Comparison of ENCODE assay signal across 16 cellular contexts in the genomic region with DNA sequence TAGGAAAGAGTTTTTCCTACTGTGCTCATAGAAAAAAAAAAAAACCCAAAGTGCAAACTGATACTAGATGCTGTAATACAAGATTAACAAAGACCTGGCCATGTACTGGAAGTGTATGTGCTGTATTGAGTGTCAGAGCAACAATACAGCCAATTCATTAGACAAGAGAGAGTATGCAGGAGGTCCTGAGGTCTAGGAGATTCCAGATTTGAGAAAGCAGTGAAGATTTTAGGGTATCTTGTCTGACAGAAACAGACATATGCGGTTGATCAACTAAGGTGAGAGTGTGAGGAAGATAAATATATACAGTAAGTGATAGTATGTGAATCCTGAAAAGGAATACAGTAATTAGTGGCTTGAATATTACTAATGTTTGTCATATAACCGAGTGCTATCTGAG. TPM values are rescaled to one million over a fixed set of nuclear protein-coding genes. Genes with fewer than 3 reads are reported as not detected.
DNase-seq lines count a peak whose midpoint lies in the region; ATAC-seq, FAIRE-seq and TF ChIP-seq lines count a peak whose summit lies in the region.
"Had no signal": no experiment of that assay in that cellular context is flagged by ENCODE, and none has a peak within 500 bp of the region (broad histone marks: within the 10 kb centered on the region; RNA-seq: fewer than 3 reads in every experiment).

No MANE protein-coding gene starts in this region.

- intact Hi-C loops in CD4-positive, alpha-beta T cell (cut with DNase I, micrococcal nuclease) = loop anchor here (5.0 kb wide), 5 partner anchors 40 to 190 kb away; no protein-coding TSS in a partner anchor
- intact Hi-C loops in lower lobe of right lung (cut with DNase I) (no loop called here), testis (cut with DNase I; ENCODE audit: low total_unique reads) (no loop called here)

- H3K36me3 Mint-ChIP-seq in CD4-positive, alpha-beta T cell (ENCODE audit: low read depth) = peaks cover 30% of the 10 kb centered on the region
- H3K36me3 Mint-ChIP-seq in T-cell (peaks cover 1% of the 10 kb centered on the region), GM23338 (ENCODE audit: low read depth) (no peaks in the 10 kb centered on the region)

- no peaks in the 10 kb centered on the region for H3K9me3 ChIP-seq in CD4-positive, alpha-beta T cell (ENCODE audit: control insufficient read depth, low read length)
- H3K9me3 ChIP-seq in lower lobe of right lung (no peaks in the 10 kb centered on the region), testis (no peaks in the 10 kb centered on the region)
- H3K9me3 ChIP-seq: ovary had no signal

- no peaks in the 10 kb centered on the region for H3K9me3 Mint-ChIP-seq in CD4-positive, alpha-beta T cell
- H3K9me3 Mint-ChIP-seq in T-cell (no peaks in the 10 kb centered on the region), GM23338 (no peaks in the 10 kb centered on the region)

- H3K4me3 ChIP-seq in lower lobe of right lung = peak overlapping the region; percentile 19
- no peak overlapping the region for H3K4me3 ChIP-seq in GM23338
- H3K4me3 ChIP-seq in testis = no peak overlapping the region
- H3K4me3 ChIP-seq: BLaER1 treated with 17β-estradiol and CSF1 and Interleukin-3, amounts not matched to agents 10 nM and 100 nM; ovary had no signal

- no peaks in the 10 kb centered on the region for H3K27me3 ChIP-seq in CD4-positive, alpha-beta T cell (ENCODE audit: control insufficient read depth, insufficient read depth, low read length)
- H3K27me3 ChIP-seq in lower lobe of right lung (ENCODE audit: low read depth) (no peaks in the 10 kb centered on the region), GM23338 (ENCODE audit: insufficient read depth) (no peaks in the 10 kb centered on the region), testis (no peaks in the 10 kb centered on the region)
- H3K27me3 ChIP-seq: ovary had no signal

- peaks cover 51% of the 10 kb centered on the region for H3K4me1 Mint-ChIP-seq in CD4-positive, alpha-beta T cell (ENCODE audit: low read depth)
- peaks cover 18 to 45% (median 30%) of the 10 kb centered on the region in 3 donors for H3K4me1 Mint-ChIP-seq in T-cell
- peaks cover 1% of the 10 kb centered on the region; the same call in 1 of the 3 replicates for H3K4me1 Mint-ChIP-seq in GM23338

- peak; percentile 77 for FAIRE-seq in GM18507 (lab: Jason Lieb, UNC)
- FAIRE-seq: TTC549 had no signal

- H4K20me1 ChIP-seq in GM23338 (replicated peaks; ENCODE audit: insufficient read depth) = no peaks in the 10 kb centered on the region
- H4K20me1 ChIP-seq: BLaER1 treated with 17β-estradiol and CSF1 and Interleukin-3, amounts not matched to agents 10 nM and 100 nM had no signal

- no peak overlapping the region for H3K4me2 ChIP-seq in GM23338
- H3K4me2 ChIP-seq: BLaER1 treated with 17β-estradiol and CSF1 and Interleukin-3, amounts not matched to agents 10 nM and 100 nM had no signal

- TF ChIP-seq POLR2A in testis (IDR thresholded peaks at IDR 0.05) = no peak

- POLR2A ChIA-PET in CD4-positive, alpha-beta T cell (lab: Charles Lee) = interaction anchor here (1.4 to 2.5 kb wide), 7 partner anchors 12 to 111 kb away, joined by 3 to 14 read pairs (median 5); no protein-coding TSS in a partner anchor
- POLR2A ChIA-PET in T-cell (lab: Charles Lee) = no interaction called here

- H3K36me3 ChIP-seq in lower lobe of right lung (no peaks in the 10 kb centered on the region), GM23338 (ENCODE audit: insufficient read depth) (no peaks in the 10 kb centered on the region), testis (ENCODE audit: low read depth, missing control alignments) (no peaks in the 10 kb centered on the region)
- H3K36me3 ChIP-seq: BLaER1 treated with 17β-estradiol and CSF1 and Interleukin-3, amounts not matched to agents 10 nM and 100 nM; ovary had no signal

- no peak for TF ChIP-seq CTCF in CD4-positive, alpha-beta T cell (IDR thresholded peaks at IDR 0.05)
- TF ChIP-seq CTCF in lower lobe of right lung (IDR thresholded peaks at IDR 0.05) (no peak), GM23338 (conservative IDR thresholded peaks at IDR 0.05; ENCODE audit: low read depth in 2 of 2) (no peak), testis (IDR thresholded peaks at IDR 0.05) (no peak)

- peak overlapping the region; percentile 95 for H3K27ac Mint-ChIP-seq in CD4-positive, alpha-beta T cell
- H3K27ac Mint-ChIP-seq in T-cell = peak overlapping the region; percentile 96 to 99
- H3K27ac Mint-ChIP-seq in GM23338 = no peak overlapping the region

- H3K27ac ChIP-seq in CD4-positive, alpha-beta T cell (ENCODE audit: low read depth, low read length) = peak overlapping the region; percentile 73
- H3K27ac ChIP-seq in lower lobe of right lung (no peak overlapping the region), GM23338 (ENCODE audit: low read depth) (no peak overlapping the region), testis (no peak overlapping the region)
- H3K27ac ChIP-seq: BLaER1 treated with 17β-estradiol and CSF1 and Interleukin-3, amounts not matched to agents 10 nM and 100 nM; ovary had no signal

- H3K4me1 ChIP-seq in lower lobe of right lung (no peaks in the 10 kb centered on the region), GM23338 (ENCODE audit: insufficient read depth) (no peaks in the 10 kb centered on the region), testis (no peaks in the 10 kb centered on the region)

- no peaks in the 10 kb centered on the region for H3K27me3 Mint-ChIP-seq in CD4-positive, alpha-beta T cell
- H3K27me3 Mint-ChIP-seq in T-cell (no peaks in the 10 kb centered on the region), GM23338 (ENCODE audit: insufficient read depth, low read depth, poor library complexity) (no peaks in the 10 kb centered on the region)

- WGBS in testis, 2 donors = 58 to 77% methylated on average over 2 of the region's 2 CpGs

- no peak overlapping the region for H2AFZ ChIP-seq in GM23338

- H3K9me2 ChIP-seq in GM23338 (ENCODE audit: insufficient read depth) = no peaks in the 10 kb centered on the region

- CTCF ChIA-PET in CD4-positive, alpha-beta T cell (lab: Charles Lee) = interaction anchor here (1.1 to 1.4 kb wide), 2 partner anchors 41 to 123 kb away, joined by 3 read pairs; no protein-coding TSS in a partner anchor
- CTCF ChIA-PET in T-cell (lab: Charles Lee) = no interaction called here

- peak overlapping the region; percentile 95 for H3K4me3 Mint-ChIP-seq in CD4-positive, alpha-beta T cell
- H3K4me3 Mint-ChIP-seq in T-cell = peak overlapping the region; percentile 90 to 97 (median 96)
- H3K4me3 Mint-ChIP-seq in GM23338 = no peak overlapping the region

- no peaks in the 10 kb centered on the region for H3F3A ChIP-seq in GM23338 (replicated peaks; ENCODE audit: low read depth)

- ATAC-seq in CD4-positive, alpha-beta T cell (ENCODE audit: poor library complexity) = no peak
- ATAC-seq in T-cell (replicated peaks in 1 of 4) (no peak), lower lobe of right lung (no peak), GM23338 (no peak)
- ATAC-seq: esophagus mucosa had no signal

- no peak for DNase-seq in CD4-positive, alpha-beta T cell
- DNase-seq in GM18507 (ENCODE audit: extremely low spot score, insufficient read length, low read depth) = no peak
- DNase-seq in T-cell = no peak
- DNase-seq in lower lobe of right lung = no peak
- DNase-seq in superior temporal gyrus (ENCODE audit: extremely low spot score) = no peak
- no peak for DNase-seq in GM23338 (ENCODE audit: low spot score)
- DNase-seq in testis = no peak
- DNase-seq in AML-193 (lab: John Stamatoyannopoulos, UW) = no peak
- DNase-seq: cortex of kidney, islet precursor cell, MV-4-11, ovary had no signal

- no peaks in the 10 kb centered on the region for H3K79me2 ChIP-seq in GM23338 (replicated peaks; ENCODE audit: insufficient read depth)

TF ChIP-seq in GM23338, 12 proteins besides CTCF, POLR2A, EP300 and RAD21 (continues in another document):
- TF ChIP-seq POLR2AphosphoS5 (IDR thresholded peaks at IDR 0.05; ENCODE audit: low read depth) (no peak), STAT1 (IDR thresholded peaks at IDR 0.05; ENCODE audit: unreplicated experiment) (no peak), EZH2 (IDR thresholded peaks at IDR 0.05; ENCODE audit: low read depth, unreplicated experiment) (no peak), ZNF114 (CRISPR knock-in tag; IDR thresholded peaks at IDR 0.05) (no peak), JUNB (IDR thresholded peaks at IDR 0.05; ENCODE audit: unreplicated experiment) (no peak), EZH2phosphoT487 (IDR thresholded peaks at IDR 0.05; ENCODE audit: unreplicated experiment) (no peak), NANOG (IDR thresholded peaks at IDR 0.05; ENCODE audit: borderline replicate concordance) (no peak)
- TF ChIP-seq, protein P1, sequence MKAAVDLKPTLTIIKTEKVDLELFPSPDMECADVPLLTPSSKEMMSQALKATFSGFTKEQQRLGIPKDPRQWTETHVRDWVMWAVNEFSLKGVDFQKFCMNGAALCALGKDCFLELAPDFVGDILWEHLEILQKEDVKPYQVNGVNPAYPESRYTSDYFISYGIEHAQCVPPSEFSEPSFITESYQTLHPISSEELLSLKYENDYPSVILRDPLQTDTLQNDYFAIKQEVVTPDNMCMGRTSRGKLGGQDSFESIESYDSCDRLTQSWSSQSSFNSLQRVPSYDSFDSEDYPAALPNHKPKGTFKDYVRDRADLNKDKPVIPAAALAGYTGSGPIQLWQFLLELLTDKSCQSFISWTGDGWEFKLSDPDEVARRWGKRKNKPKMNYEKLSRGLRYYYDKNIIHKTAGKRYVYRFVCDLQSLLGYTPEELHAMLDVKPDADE (IDR thresholded peaks at IDR 0.05) = no peak

RNA-seq across cellular contexts. Expression of a gene that starts 3.0 kb away (rescaled TPM):
- 10 to 100 TPM; 33.8 to 34.9 TPM for total RNA-seq in CD4-positive, alpha-beta T cell
- total RNA-seq in T-cell = 10 to 100 TPM; 28.8 to 49.0 (median 39.5) TPM
- total RNA-seq in lower lobe of right lung = 1.6 TPM
- total RNA-seq in GM23338 (2014; rRNA removed; shearing (Covaris generic)) = not detected in 2 replicates
- not detected in 2 replicates for polyA plus RNA-seq in GM23338 (2016; fragmentation: Nextera tagmentation; extraction: Ambion mirVana)
- 1 to 10 TPM in 1 of 2 donors, under 1 TPM in 1; 0.08 to 1.1 TPM for total RNA-seq in testis
- polyA plus RNA-seq in testis (ENCODE audit: insufficient read depth, low read depth, low replicate concordance) = 0.33 TPM
- total RNA-seq: astrocyte had no signal

Comparison
In these comparisons a context has a peak if more than half of its experiments do, and no peak if none do; other contexts are left out.
1. RNA of a gene that starts 3.0 kb away (total RNA-seq): 28.8 to 49.0 TPM in T-cell and 33.8 to 34.9 TPM in CD4-positive, alpha-beta T cell; 1.6 TPM in lower lobe of right lung (single experiment), 0.08 to 1.1 TPM in testis and not detected in GM23338; every median in the first group is over 10 times any median in the second.
2. intact Hi-C loops: an anchor here in CD4-positive, alpha-beta T cell (5.0 kb wide); none called in lower lobe of right lung and testis.